In genomic region chr5:66223637-66224036, GRCh38 we compare ENCODE assay signal across 11 cellular contexts.
DNase-seq lines count a peak whose midpoint lies in the region; ATAC-seq, FAIRE-seq and TF ChIP-seq lines count a peak whose summit lies in the region.
"Had no signal": no experiment of that assay in that cellular context is flagged by ENCODE, and none has a peak within 500 bp of the region (broad histone marks: within the 10 kb centered on the region; RNA-seq: fewer than 3 reads in every experiment).

No MANE protein-coding gene starts in this region.

- H4K20me1 ChIP-seq in OCI-LY1 (ENCODE audit: insufficient read depth, low read length) (no peaks in the 10 kb centered on the region), fibroblast of lung (ENCODE audit: control insufficient read depth, extremely low read depth, insufficient read depth, low read length) (no peaks in the 10 kb centered on the region)

- H3K4me1 ChIP-seq in OCI-LY1 (ENCODE audit: insufficient read depth, low read length, severe bottlenecking) (peaks cover 9% of the 10 kb centered on the region), fibroblast of lung (ENCODE audit: control insufficient read depth, extremely low read depth, insufficient read depth, low read length) (no peaks in the 10 kb centered on the region)
- H3K4me1 ChIP-seq in CD8-positive, alpha-beta T cell (ENCODE audit: insufficient read depth, low read length) = no peaks in the 10 kb centered on the region

- H3K27ac ChIP-seq in OCI-LY1 (ENCODE audit: low read depth, low read length, poor library complexity, severe bottlenecking) (no peak overlapping the region), fibroblast of lung (ENCODE audit: insufficient read depth, low read length) (no peak overlapping the region)
- H3K27ac ChIP-seq in CD8-positive, alpha-beta T cell (ENCODE audit: low read depth, low read length) = no peak overlapping the region
- H3K27ac ChIP-seq: HL-60 had no signal

- H3K27ac Mint-ChIP-seq in activated CD4-positive, alpha-beta memory T cell treated with anti-CD3 and anti-CD28 coated beads for 36 hours = no peak overlapping the region
- no peak overlapping the region for H3K27ac Mint-ChIP-seq in activated CD4-positive, alpha-beta memory T cell treated with anti-CD3 and anti-CD28 coated beads, Interleukin-2, amount 10 ng/mL, durations not matched to agents 7 days and 5 days
- H3K27ac Mint-ChIP-seq in CD8-positive, alpha-beta T cell = no peak overlapping the region

- H3K9ac ChIP-seq in OCI-LY1 (ENCODE audit: low read length) = no peak overlapping the region
- no peak overlapping the region for H3K9ac ChIP-seq in fibroblast of lung (ENCODE audit: insufficient read depth, low read length)

- no peak overlapping the region for H3K4me3 Mint-ChIP-seq in activated CD4-positive, alpha-beta memory T cell treated with anti-CD3 and anti-CD28 coated beads for 36 hours
- H3K4me3 Mint-ChIP-seq in activated CD4-positive, alpha-beta memory T cell treated with anti-CD3 and anti-CD28 coated beads, Interleukin-2, amount 10 ng/mL, durations not matched to agents 7 days and 5 days = no peak overlapping the region
- H3K4me3 Mint-ChIP-seq in CD8-positive, alpha-beta T cell = no peak overlapping the region
- H3K4me3 Mint-ChIP-seq: central memory CD8-positive, alpha-beta T cell had no signal

- H3K9me3 Mint-ChIP-seq in activated CD4-positive, alpha-beta memory T cell treated with anti-CD3 and anti-CD28 coated beads for 36 hours = peaks cover 5% of the 10 kb centered on the region
- no peaks in the 10 kb centered on the region for H3K9me3 Mint-ChIP-seq in activated CD4-positive, alpha-beta memory T cell treated with anti-CD3 and anti-CD28 coated beads, Interleukin-2, amount 10 ng/mL, durations not matched to agents 7 days and 5 days
- peaks cover 2% of the 10 kb centered on the region for H3K9me3 Mint-ChIP-seq in CD8-positive, alpha-beta T cell

- no peak overlapping the region for H3K4me2 ChIP-seq in OCI-LY1 (ENCODE audit: low read length)
- no peak overlapping the region for H3K4me2 ChIP-seq in fibroblast of lung (ENCODE audit: extremely low read depth, insufficient read depth, low read length)

- no peaks in the 10 kb centered on the region for H3K27me3 ChIP-seq in OCI-LY1 (ENCODE audit: insufficient read depth, low read length)
- no peaks in the 10 kb centered on the region for H3K27me3 ChIP-seq in fibroblast of lung (ENCODE audit: control insufficient read depth, insufficient read depth, low read length)
- H3K27me3 ChIP-seq in CD8-positive, alpha-beta T cell (ENCODE audit: insufficient read depth, low read length) = no peaks in the 10 kb centered on the region

- CTCF ChIA-PET in activated CD4-positive, alpha-beta memory T cell treated with anti-CD3 and anti-CD28 coated beads for 36 hours (lab: Charles Lee) = interaction anchor here (0.5 kb wide), 1 partner anchor 236 kb away, joined by 3 read pairs; no protein-coding TSS in a partner anchor
- CTCF ChIA-PET in activated CD4-positive, alpha-beta memory T cell treated with anti-CD3 and anti-CD28 coated beads, Interleukin-2, amount 10 ng/mL, durations not matched to agents 7 days and 5 days (lab: Charles Lee) = no interaction called here
- CTCF ChIA-PET in CD8-positive, alpha-beta T cell (lab: Charles Lee) = no interaction called here

- H2AFZ ChIP-seq in OCI-LY1 (ENCODE audit: low read length) (no peak overlapping the region), fibroblast of lung (ENCODE audit: low read length) (no peak overlapping the region)

- peaks cover 2% of the 10 kb centered on the region for H3K36me3 Mint-ChIP-seq in activated CD4-positive, alpha-beta memory T cell treated with anti-CD3 and anti-CD28 coated beads for 36 hours
- H3K36me3 Mint-ChIP-seq in activated CD4-positive, alpha-beta memory T cell treated with anti-CD3 and anti-CD28 coated beads, Interleukin-2, amount 10 ng/mL, durations not matched to agents 7 days and 5 days (ENCODE audit: low read depth) = no peaks in the 10 kb centered on the region
- no peaks in the 10 kb centered on the region for H3K36me3 Mint-ChIP-seq in CD8-positive, alpha-beta T cell

- no peaks in the 10 kb centered on the region for H3K27me3 Mint-ChIP-seq in activated CD4-positive, alpha-beta memory T cell treated with anti-CD3 and anti-CD28 coated beads for 36 hours
- peaks cover 1% of the 10 kb centered on the region for H3K27me3 Mint-ChIP-seq in activated CD4-positive, alpha-beta memory T cell treated with anti-CD3 and anti-CD28 coated beads, Interleukin-2, amount 10 ng/mL, durations not matched to agents 7 days and 5 days
- H3K27me3 Mint-ChIP-seq in CD8-positive, alpha-beta T cell (ENCODE audit: low read depth) = no peaks in the 10 kb centered on the region
- H3K27me3 Mint-ChIP-seq: central memory CD8-positive, alpha-beta T cell had no signal

- intact Hi-C loops in activated CD4-positive, alpha-beta memory T cell treated with anti-CD3 and anti-CD28 coated beads for 36 hours (cut with micrococcal nuclease) = no loop called here
- intact Hi-C loops in CD8-positive, alpha-beta T cell (cut with DNase I, micrococcal nuclease) = no loop called here

- POLR2A ChIA-PET in activated CD4-positive, alpha-beta memory T cell treated with anti-CD3 and anti-CD28 coated beads for 36 hours (lab: Charles Lee) = no interaction called here
- POLR2A ChIA-PET in activated CD4-positive, alpha-beta memory T cell treated with anti-CD3 and anti-CD28 coated beads, Interleukin-2, amount 10 ng/mL, durations not matched to agents 7 days and 5 days (lab: Charles Lee) = no interaction called here
- POLR2A ChIA-PET in CD8-positive, alpha-beta T cell (lab: Charles Lee) = no interaction called here

- no peaks in the 10 kb centered on the region for H3K4me1 Mint-ChIP-seq in activated CD4-positive, alpha-beta memory T cell treated with anti-CD3 and anti-CD28 coated beads for 36 hours (ENCODE audit: low read depth)
- no peaks in the 10 kb centered on the region for H3K4me1 Mint-ChIP-seq in activated CD4-positive, alpha-beta memory T cell treated with anti-CD3 and anti-CD28 coated beads, Interleukin-2, amount 10 ng/mL, durations not matched to agents 7 days and 5 days
- no peaks in the 10 kb centered on the region for H3K4me1 Mint-ChIP-seq in CD8-positive, alpha-beta T cell (ENCODE audit: low read depth)
- H3K4me1 Mint-ChIP-seq: central memory CD8-positive, alpha-beta T cell had no signal

- H3K4me3 ChIP-seq in OCI-LY1 (ENCODE audit: low read depth, low read length, poor library complexity, severe bottlenecking) (no peak overlapping the region), fibroblast of lung (replicated peaks in 1 of 4; ENCODE audit: control extremely low read depth in 1 of 4, insufficient read depth in 1 of 4, low read depth in 3 of 4, low read length in 4 of 4) (no peak overlapping the region)
- H3K4me3 ChIP-seq in CD8-positive, alpha-beta T cell (ENCODE audit: low read depth, low read length) = no peak overlapping the region
- H3K4me3 ChIP-seq: lung had no signal

- no peak for TF ChIP-seq POLR2A in GM12892 (IDR thresholded peaks at IDR 0.05; ENCODE audit: low read depth, low read length)

- H3K36me3 ChIP-seq in OCI-LY1 (ENCODE audit: insufficient read depth, low read length) (no peaks in the 10 kb centered on the region), fibroblast of lung (ENCODE audit: control insufficient read depth, insufficient read depth, low read length) (no peaks in the 10 kb centered on the region)
- no peaks in the 10 kb centered on the region for H3K36me3 ChIP-seq in CD8-positive, alpha-beta T cell (ENCODE audit: insufficient read depth, low read length)

- no peaks in the 10 kb centered on the region for H3K9me2 ChIP-seq in OCI-LY1 (ENCODE audit: low read depth, low read length)

- H3F3A ChIP-seq in OCI-LY1 (ENCODE audit: insufficient read depth, low read length) = no peaks in the 10 kb centered on the region

- H3K9me3 ChIP-seq in OCI-LY1 (ENCODE audit: low read length) (no peaks in the 10 kb centered on the region), fibroblast of lung (ENCODE audit: control insufficient read depth, insufficient read depth, low read depth, low read length) (no peaks in the 10 kb centered on the region)
- H3K9me3 ChIP-seq in CD8-positive, alpha-beta T cell (ENCODE audit: low read length) = no peaks in the 10 kb centered on the region

- peak; percentile 17 for DNase-seq in activated CD4-positive, alpha-beta memory T cell treated with anti-CD3 and anti-CD28 coated beads for 36 hours
- DNase-seq in activated CD4-positive, alpha-beta memory T cell treated with anti-CD3 and anti-CD28 coated beads, Interleukin-2, amount 10 ng/mL, durations not matched to agents 7 days and 5 days = no peak
- DNase-seq in fibroblast of lung (ENCODE audit: low read depth in 2 of 2) = peak in 1 of 2 donors; percentile 30
- peak; percentile 53 for DNase-seq in superior temporal gyrus (ENCODE audit: extremely low spot score)
- no peak for DNase-seq in CD8-positive, alpha-beta T cell
- no peak for DNase-seq in GM12892 (ENCODE audit: insufficient read length)

- FAIRE-seq in GM12892 (lab: Jason Lieb, UNC) = no peak

- ATAC-seq in CD8-positive, alpha-beta T cell = no peak
- ATAC-seq in GM18520 (IDR thresholded peaks at IDR 0.05; ENCODE audit: unreplicated experiment) = no peak

- no peaks in the 10 kb centered on the region for H3K79me2 ChIP-seq in OCI-LY1 (ENCODE audit: insufficient read depth, low read length)
- no peaks in the 10 kb centered on the region for H3K79me2 ChIP-seq in fibroblast of lung (ENCODE audit: control insufficient read depth, insufficient read depth, low read length)

- TF ChIP-seq CTCF in OCI-LY1 (IDR thresholded peaks at IDR 0.05; ENCODE audit: low read length) = peak; percentile 75
- peak; percentile 37 to 55 for TF ChIP-seq CTCF in fibroblast of lung (conservative IDR thresholded peaks at IDR 0.05 in 1 of 2, IDR thresholded peaks at IDR 0.05 in 1 of 2; ENCODE audit: low read depth in 1 of 2, low read length in 2 of 2)
- TF ChIP-seq CTCF in CD8-positive, alpha-beta T cell (IDR thresholded peaks at IDR 0.05) = no peak

Comparison
In these comparisons a context has a peak if more than half of its experiments do, and no peak if none do; other contexts are left out.
1. DNase-seq: peak in activated CD4-positive, alpha-beta memory T cell treated with anti-CD3 and anti-CD28 coated beads for 36 hours (single experiment) and superior temporal gyrus (single experiment); none in activated CD4-positive, alpha-beta memory T cell treated with anti-CD3 and anti-CD28 coated beads, Interleukin-2, amount 10 ng/mL, durations not matched to agents 7 days and 5 days (single experiment), CD8-positive, alpha-beta T cell (0 of 7) and GM12892 (single experiment).